Comparison of ENCODE assay signal across 1 cellular context in genomic region chr11:112226062-112226921, GRCh38.
TF ChIP-seq lines count a peak whose summit lies in the region.

PTS (plus strand) TSS chr11:112226428; CDS start chr11:112226444, 16 bp downstream.

TF ChIP-seq in GM12878, 131 proteins besides CTCF, POLR2A, EP300 and RAD21 (continued from another document and continues in another):
- TF ChIP-seq PAX8 (IDR thresholded peaks at IDR 0.05) (no peak), TAF1 (IDR thresholded peaks at IDR 0.05; ENCODE audit: borderline replicate concordance, low read depth, low read length) (0 out of 2 replicates have a peak, but pooled peaks have one; percentile 56), POLR2AphosphoS5 (IDR thresholded peaks at IDR 0.05; ENCODE audit: low read length) (peak; percentile 95), E2F4 (IDR thresholded peaks at IDR 0.05; ENCODE audit: low read depth, low read length) (0 out of 2 replicates have a peak, but pooled peaks have one; percentile 15), BACH1 (IDR thresholded peaks at IDR 0.05; ENCODE audit: borderline replicate concordance) (peak; percentile 79), DPF2 (IDR thresholded peaks at IDR 0.05) (peak; percentile 78), NR2F1 (conservative IDR thresholded peaks at IDR 0.05) (peak; percentile 41; the same call in 1 of the 2 replicates), ZSCAN29 (IDR thresholded peaks at IDR 0.05) (0 out of 2 replicates have a peak, but pooled peaks have one; percentile 21), POU2F2 (IDR thresholded peaks at IDR 0.05; ENCODE audit: borderline replicate concordance, low read depth, low read length) (peak; percentile 69; the same call in 2 of the 3 replicates), BCLAF1 (IDR thresholded peaks at IDR 0.05) (0 out of 2 replicates have a peak, but pooled peaks have one; percentile 26), CEBPZ (IDR thresholded peaks at IDR 0.05; ENCODE audit: low read depth, low read length) (no peak), RB1 (IDR thresholded peaks at IDR 0.05; ENCODE audit: borderline replicate concordance) (peak; percentile 83; the same call in 1 of the 2 replicates), SMARCA5 (IDR thresholded peaks at IDR 0.05) (peak; percentile 46), LARP7 (IDR thresholded peaks at IDR 0.05) (peak; percentile 89), SIN3A (IDR thresholded peaks at IDR 0.05; ENCODE audit: low read depth, low read length) (peak; percentile 56; the same call in 1 of the 2 replicates), PML (IDR thresholded peaks at IDR 0.05; ENCODE audit: low read length) (peak; percentile 97), ASH2L (IDR thresholded peaks at IDR 0.05; ENCODE audit: borderline replicate concordance, low read depth) (no peak), POLR2AphosphoS2 (IDR thresholded peaks at IDR 0.05; ENCODE audit: low read depth, low read length) (peak; percentile 94), ZNF592 (IDR thresholded peaks at IDR 0.05) (peak; percentile 71; the same call in 1 of the 2 replicates), CBFB (IDR thresholded peaks at IDR 0.05; ENCODE audit: low read depth) (no peak), KLF5 (IDR thresholded peaks at IDR 0.05; ENCODE audit: partially characterized antibody) (peak; percentile 84), NBN (IDR thresholded peaks at IDR 0.05) (0 out of 2 replicates have a peak, but pooled peaks have one; percentile 13), CHD2 (IDR thresholded peaks at IDR 0.05; ENCODE audit: borderline replicate concordance, low read depth, low read length) (0 out of 2 replicates have a peak, but pooled peaks have one; percentile 41), NRF1 (conservative IDR thresholded peaks at IDR 0.05; ENCODE audit: low read depth, low read length) (peak; percentile 73), CHD1 (IDR thresholded peaks at IDR 0.05; ENCODE audit: low read depth, low read length) (no peak), IRF3 (IDR thresholded peaks at IDR 0.05) (peak; percentile 57; the same call in 1 of the 2 replicates), ZNF207 (IDR thresholded peaks at IDR 0.05; ENCODE audit: borderline replicate concordance) (peak; percentile 21; the same call in 1 of the 2 replicates), MYC (IDR thresholded peaks at IDR 0.05; ENCODE audit: insufficient read depth, insufficient read length, insufficient replicate concordance, low read length, severe bottlenecking) (peak; percentile 58), E4F1 (IDR thresholded peaks at IDR 0.05; ENCODE audit: borderline replicate concordance, partially characterized antibody) (peak; percentile 51), CREM (IDR thresholded peaks at IDR 0.05; ENCODE audit: low read depth) (peak; percentile 44), BHLHE40 (IDR thresholded peaks at IDR 0.05; ENCODE audit: borderline replicate concordance in 1 of 2, low read depth in 2 of 2, low read length in 1 of 2) (peak; percentile 31 to 75; a peak in 3 of 4 replicates), EGR1 (IDR thresholded peaks at IDR 0.05; ENCODE audit: borderline replicate concordance in 1 of 2, low read depth in 2 of 2, low read length in 2 of 2) (peak; percentile 49 to 51; a peak in 1 of 3 replicates), RELA (IDR thresholded peaks at IDR 0.05; ENCODE audit: borderline replicate concordance, partially characterized antibody) (peak; percentile 90), GATAD2B (conservative IDR thresholded peaks at IDR 0.05; ENCODE audit: low read depth) (peak; percentile 80), REST (IDR thresholded peaks at IDR 0.05; ENCODE audit: low read depth, low read length) (peak; percentile 51; the same call in 1 of the 2 replicates), NKRF (conservative IDR thresholded peaks at IDR 0.05) (peak; percentile 74), SPI1 (IDR thresholded peaks at IDR 0.05; ENCODE audit: borderline replicate concordance, insufficient read depth, low read depth, low read length) (peak; percentile 67)
